13 cellular contexts compared by ENCODE assay signal in genomic region chr9:72948906-72949582, GRCh38. TPM values are rescaled to one million over a fixed set of nuclear protein-coding genes. Genes with fewer than 3 reads are reported as not detected.
DNase-seq lines count a peak whose midpoint lies in the region; ATAC-seq and TF ChIP-seq lines count a peak whose summit lies in the region.
"Had no signal": no experiment of that assay in that cellular context is flagged by ENCODE, and none has a peak within 500 bp of the region (broad histone marks: within the 10 kb centered on the region; RNA-seq: fewer than 3 reads in every experiment).

No MANE protein-coding gene starts in this region.

- intact Hi-C loops in body of pancreas (cut with DNase I), result no loop called here
- intact Hi-C loops in dorsolateral prefrontal cortex (cut with DNase I), result no loop called here

- DNase-seq in Caki2 (ENCODE audit: low read depth), result peak; percentile 40
- peak in 1 of 4 donors; percentile 30 for DNase-seq in body of pancreas
- DNase-seq in left lobe of liver (ENCODE audit: low spot score), result no peak
- no peak for DNase-seq in dorsolateral prefrontal cortex
- DNase-seq in NCI-H446 treated with DMSO at 0.1 percent for 48 hours (lab: John Stamatoyannopoulos, UW), result no peak
- DNase-seq in glomerular visceral epithelial cell (ENCODE audit: extremely low spot score), result no peak
- DNase-seq in NCI-H2171 (lab: John Stamatoyannopoulos, UW), result no peak
- DNase-seq: activated CD4-positive, alpha-beta T cell treated with anti-CD3 and anti-CD28 coated beads, Interleukin-2, amount 50 U/mL, for 4 hours; DMS153; GM23248; MV-4-11 had no signal

- 14 to 15% methylated on average over 5 of the region's 5 CpGs for WGBS in body of pancreas, 2 donors

- H3K27me3 ChIP-seq in body of pancreas (no peaks in the 10 kb centered on the region), skeletal muscle tissue (ENCODE audit: control insufficient read depth in 3 of 3, insufficient read depth in 3 of 3, low read length in 3 of 3) (no peaks in the 10 kb centered on the region), dorsolateral prefrontal cortex (peaks cover 0 to 3% (median 0%) of the 10 kb centered on the region in 45 donors)

- in situ Hi-C loops in Caki2 (cut with HindIII; ENCODE audit: low pct_unique_long_range_greater_than_20kb, low sequenced_read_pairs), result no loop called here

- TF ChIP-seq CTCF in body of pancreas (IDR thresholded peaks at IDR 0.05) (no peak), dorsolateral prefrontal cortex (IDR thresholded peaks at IDR 0.05 in 54 of 56, conservative IDR thresholded peaks at IDR 0.05 in 2 of 56; ENCODE audit: low read depth in 1 of 56, partially characterized antibody in 56 of 56) (no peak)

- H3K4me1 ChIP-seq in body of pancreas (peaks cover 64% of the 10 kb centered on the region), skeletal muscle tissue (ENCODE audit: control insufficient read depth in 3 of 3, insufficient read depth in 3 of 3, low read length in 3 of 3) (peaks cover 0 to 11% (median 5%) of the 10 kb centered on the region in 3 donors)

- H3K9ac ChIP-seq in skeletal muscle tissue (ENCODE audit: low read depth in 1 of 3, low read length in 3 of 3), result peak overlapping the region in 1 of 3 donors; percentile 51
- H3K9ac ChIP-seq: GM23248 had no signal

- H3K4me3 ChIP-seq in body of pancreas (no peak overlapping the region), skeletal muscle tissue (ENCODE audit: low read length in 3 of 3) (peak overlapping the region; percentile 2 to 30 (median 20)), dorsolateral prefrontal cortex (no peak overlapping the region)
- H3K4me3 ChIP-seq: GM23248 had no signal

- H3K9me3 ChIP-seq in body of pancreas (no peaks in the 10 kb centered on the region), skeletal muscle tissue (ENCODE audit: control insufficient read depth in 3 of 3, low read length in 3 of 3) (no peaks in the 10 kb centered on the region)

- ATAC-seq in body of pancreas (no peak), left lobe of liver (peak; percentile 18)

- no peak for TF ChIP-seq POLR2A in body of pancreas (IDR thresholded peaks at IDR 0.05)

- H3K36me3 ChIP-seq in body of pancreas (replicated peaks in 1 of 2; ENCODE audit: insufficient read depth in 1 of 2, low read depth in 2 of 2) (no peaks in the 10 kb centered on the region), skeletal muscle tissue (ENCODE audit: control insufficient read depth in 3 of 3, insufficient read depth in 3 of 3, low read length in 3 of 3) (no peaks in the 10 kb centered on the region)

- H3K27ac ChIP-seq in body of pancreas (peak overlapping the region; percentile 75 to 89 (median 82)), skeletal muscle tissue (ENCODE audit: low read depth, low read length) (peak overlapping the region; percentile 0), dorsolateral prefrontal cortex (no peak overlapping the region)
- H3K27ac ChIP-seq: epithelial cell of prostate, GM23248 had no signal

RNA-seq across cellular contexts. Expression of gene ALDH1A1, which starts 3.8 kb away (rescaled TPM):
- total RNA-seq in Caki2 (2014; rRNA removed; shearing (Covaris generic); ENCODE audit: low replicate concordance), result 936 and 953 TPM in 2 replicates
- 100 to 1,000 TPM in 1 of 2 donors, 10 to 100 TPM in 1; 87.7 to 184 TPM for total RNA-seq in body of pancreas
- 527 TPM for total RNA-seq in left lobe of liver
- total RNA-seq in skeletal muscle tissue, result 52.7 TPM
- total RNA-seq in dorsolateral prefrontal cortex, result 100 to 1,000 TPM in 3 of 120 experiments, 10 to 100 TPM in 117; 18.5 to 112 (median 47.3) TPM
- total RNA-seq: GM23248 had no signal

Comparison
In these comparisons a context has a peak if more than half of its experiments do, and no peak if none do; other contexts are left out.
1. H3K27ac ChIP-seq: peak in body of pancreas (4 of 4) and skeletal muscle tissue (single experiment); none in dorsolateral prefrontal cortex (0 of 59).
2. H3K4me3 ChIP-seq: peak in skeletal muscle tissue (3 of 3); none in body of pancreas (0 of 2) and dorsolateral prefrontal cortex (0 of 59).